Comparison of ENCODE assay signal across 2 cellular contexts in genomic region chr1:184911103-184911502, GRCh38.
TF ChIP-seq lines count a peak whose summit lies in the region.

No MANE protein-coding gene starts in this region.

TF ChIP-seq in SK-N-SH treated with all-trans-retinoic acid at 6 μM for 48 hours, 23 proteins besides CTCF, POLR2A, EP300 and RAD21 (continued from another document):
- TF ChIP-seq POU6F1 (CRISPR knock-in tag; IDR thresholded peaks at IDR 0.05; ENCODE audit: borderline replicate concordance, low read depth), result no peak
- TF ChIP-seq OSR1 (CRISPR knock-in tag; IDR thresholded peaks at IDR 0.05), result no peak
- no peak for TF ChIP-seq GLIS3 (CRISPR knock-in tag; IDR thresholded peaks at IDR 0.05)

TF ChIP-seq in SK-N-SH, 30 proteins besides CTCF, POLR2A, EP300 and RAD21 (continued from another document):
- TF ChIP-seq PBX3 (IDR thresholded peaks at IDR 0.05), result no peak
